ENCODE assay signal across 8 cellular contexts in genomic region chr14:20468773-20469241, GRCh38. TPM values are rescaled to one million over a fixed set of nuclear protein-coding genes. Genes with fewer than 3 reads are reported as not detected.
DNase-seq lines count a peak whose midpoint lies in the region; ATAC-seq and TF ChIP-seq lines count a peak whose summit lies in the region.

No MANE protein-coding gene starts in this region.

- no peak for TF ChIP-seq POLR2A in lower leg skin (IDR thresholded peaks at IDR 0.05)

- H4K20me1 ChIP-seq in DND-41 (ENCODE audit: insufficient read depth, low read length) = peaks cover 13% of the 10 kb centered on the region; the same call in 1 of the 2 replicates

- peaks cover 41% of the 10 kb centered on the region for H3K79me2 ChIP-seq in DND-41 (ENCODE audit: insufficient read depth, low read length)

- peaks cover 26 to 30% (median 28%) of the 10 kb centered on the region in 3 donors for H3K4me1 Mint-ChIP-seq in IgD-negative memory B cell

- H3K27ac Mint-ChIP-seq in IgD-negative memory B cell = peak overlapping the region; percentile 76 to 96 (median 76)

- peak overlapping the region; percentile 93 to 100 (median 98) for H3K4me3 Mint-ChIP-seq in IgD-negative memory B cell

- H3K36me3 ChIP-seq in DND-41 (ENCODE audit: insufficient read depth, low read length) = peaks cover 23% of the 10 kb centered on the region
- H3K36me3 ChIP-seq in muscle layer of colon (ENCODE audit: insufficient read depth, low read length) = no peaks in the 10 kb centered on the region

- TF ChIP-seq CTCF in DND-41 (IDR thresholded peaks at IDR 0.05; ENCODE audit: borderline replicate concordance, extremely low read depth, low read length, poor library complexity, severe bottlenecking) = peak; percentile 0
- no peak for TF ChIP-seq CTCF in choroid plexus epithelial cell (conservative IDR thresholded peaks at IDR 0.05; ENCODE audit: low read depth, low read length)
- TF ChIP-seq CTCF in lower leg skin (IDR thresholded peaks at IDR 0.05) = no peak

- peak overlapping the region; percentile 83 for H3K4me2 ChIP-seq in DND-41 (ENCODE audit: insufficient read depth, low read length)

- H3K27ac ChIP-seq in DND-41 (ENCODE audit: low read length) (peak overlapping the region; percentile 82; the same call in 1 of the 2 replicates), muscle layer of colon (ENCODE audit: low read depth, low read length) (peak overlapping the region; percentile 87)

- H3K9ac ChIP-seq in DND-41 (ENCODE audit: low read depth, low read length) (peak overlapping the region; percentile 71), muscle layer of colon (ENCODE audit: low read length) (peak overlapping the region; percentile 66)

- peak overlapping the region; percentile 79 for H2AFZ ChIP-seq in DND-41 (ENCODE audit: low read depth, low read length)

- peak overlapping the region; percentile 60 to 73; a peak in 3 of 4 replicates for H3K4me3 ChIP-seq in DND-41 (ENCODE audit: low read depth in 1 of 2, low read length in 2 of 2)
- peak overlapping the region; percentile 81 for H3K4me3 ChIP-seq in choroid plexus epithelial cell (ENCODE audit: low read depth, low read length)
- H3K4me3 ChIP-seq in muscle layer of colon (ENCODE audit: low read depth in 1 of 2, low read length in 2 of 2) = peak overlapping the region; percentile 77 to 97
- no peak overlapping the region for H3K4me3 ChIP-seq in lower leg skin (ENCODE audit: low read depth, poor library complexity, severe bottlenecking)

- 26% methylated on average over 16 of the region's 16 CpGs for WGBS in lower leg skin, 2 donors

- intact Hi-C loops in lower leg skin (cut with DNase I; ENCODE audit: low total_unique reads) = loop anchor here (10.0 kb wide), 1 partner anchor 216 kb away; the partner anchor contains the start of genes ANG and RNASE4

- peaks cover 34% of the 10 kb centered on the region for H3K4me1 ChIP-seq in DND-41 (ENCODE audit: insufficient read depth, low read length)
- H3K4me1 ChIP-seq in muscle layer of colon (ENCODE audit: insufficient read depth, low read length) = peaks cover 8% of the 10 kb centered on the region

- H3K27me3 ChIP-seq in DND-41 (ENCODE audit: insufficient read depth, low read length, poor library complexity) = no peaks in the 10 kb centered on the region
- H3K27me3 ChIP-seq in muscle layer of colon (ENCODE audit: control insufficient read depth in 1 of 2, insufficient read depth in 2 of 2, low read length in 2 of 2) = no peaks in the 10 kb centered on the region

- H3K9me3 ChIP-seq in DND-41 (ENCODE audit: insufficient read depth, low read length, severe bottlenecking) = no peaks in the 10 kb centered on the region
- no peaks in the 10 kb centered on the region for H3K9me3 ChIP-seq in muscle layer of colon (ENCODE audit: low read length)

- peaks cover 5% of the 10 kb centered on the region for H3K36me3 Mint-ChIP-seq in IgD-negative memory B cell

- no peaks in the 10 kb centered on the region for H3K27me3 Mint-ChIP-seq in IgD-negative memory B cell

- no peak for ATAC-seq in DND-41 (ENCODE audit: insufficient read depth, low read depth)
- ATAC-seq in HG02798 (IDR thresholded peaks at IDR 0.05; ENCODE audit: poor library complexity, unreplicated experiment) = no peak

- no peaks in the 10 kb centered on the region for H3K9me3 Mint-ChIP-seq in IgD-negative memory B cell

- DNase-seq in DND-41 (no peak), choroid plexus epithelial cell (ENCODE audit: low read depth) (no peak), globus pallidus (ENCODE audit: low spot score) (no peak), lower leg skin (ENCODE audit: low spot score in 2 of 2) (no peak), KG1 (lab: John Stamatoyannopoulos, UW) (no peak)

RNA-seq across cellular contexts. Expression of gene PNP, which starts 0.4 kb away (rescaled TPM):
- polyA plus RNA-seq in IgD-negative memory B cell = 37.6 TPM
- total RNA-seq in lower leg skin = 10 to 100 TPM; 23.0 to 48.8 (median 36.2) TPM

RNA-seq across cellular contexts. Expression of gene PIP4P1, which starts 7.6 kb away (rescaled TPM):
- 63.7 TPM for polyA plus RNA-seq in IgD-negative memory B cell
- total RNA-seq in lower leg skin = 10 to 100 TPM; 26.0 to 34.6 (median 27.6) TPM

RNA-seq across cellular contexts. Expression of gene APEX1, which starts 13.8 kb away (rescaled TPM):
- polyA plus RNA-seq in IgD-negative memory B cell = 143 TPM
- 100 to 1,000 TPM; 107 to 217 (median 119) TPM for total RNA-seq in lower leg skin

RNA-seq across cellular contexts. Expression of gene OSGEP, which starts 14.2 kb away (rescaled TPM):
- polyA plus RNA-seq in IgD-negative memory B cell = 50.8 TPM
- total RNA-seq in lower leg skin = 10 to 100 TPM; 13.8 to 54.5 (median 35.8) TPM

RNA-seq across cellular contexts. Expression of gene KLHL33, which starts 32.8 kb away (rescaled TPM):
- 0.10 TPM for polyA plus RNA-seq in IgD-negative memory B cell
- total RNA-seq in lower leg skin = 1 to 10 TPM in 1 of 4 donors, under 1 TPM in 2, not detected in 1; 0.12 to 1.2 (median 0.36) TPM
